In genomic region chr1:25858494-25858893, GRCh38 we compare ENCODE assay signal across 8 cellular contexts. TPM values are rescaled to one million over a fixed set of nuclear protein-coding genes. Genes with fewer than 3 reads are reported as not detected.
DNase-seq lines count a peak whose midpoint lies in the region; TF ChIP-seq lines count a peak whose summit lies in the region.

No MANE protein-coding gene starts in this region.

- TF ChIP-seq CTCF in chondrocyte (IDR thresholded peaks at IDR 0.05): no peak
- no peak for TF ChIP-seq CTCF in neural progenitor cell (IDR thresholded peaks at IDR 0.05)

- peaks cover 12% of the 10 kb centered on the region for H3K4me1 ChIP-seq in neural progenitor cell

- no peaks in the 10 kb centered on the region for H3K27me3 ChIP-seq in neural progenitor cell

- no peaks in the 10 kb centered on the region for H3K9me3 ChIP-seq in neural progenitor cell (ENCODE audit: low read depth)

- H4K20me1 ChIP-seq in neural progenitor cell (ENCODE audit: low read depth): peaks cover 4% of the 10 kb centered on the region

- H3K9ac ChIP-seq in neural progenitor cell: no peak overlapping the region

- H3K36me3 Mint-ChIP-seq in chondrocyte (ENCODE audit: low read depth): peaks cover 7% of the 10 kb centered on the region
- peaks cover 9% of the 10 kb centered on the region for H3K36me3 Mint-ChIP-seq in neural progenitor cell

- H3K27ac Mint-ChIP-seq in chondrocyte (ENCODE audit: unreplicated experiment) (peak overlapping the region; percentile 87), neural progenitor cell (peak overlapping the region; percentile 62)

- H3K79me2 ChIP-seq in neural progenitor cell (ENCODE audit: low read depth): peaks cover 54% of the 10 kb centered on the region

- peak overlapping the region; percentile 99 for H2AFZ ChIP-seq in neural progenitor cell (replicated peaks)

- H3K4me2 ChIP-seq in neural progenitor cell: peak overlapping the region; percentile 95

- DNase-seq in GF-D8 (lab: John Stamatoyannopoulos, UW) (peak; percentile 6), NAMALWA (ENCODE audit: low spot score) (peak; percentile 43), chondrocyte (ENCODE audit: low spot score) (no peak), neural progenitor cell (ENCODE audit: low spot score) (no peak), NCI-H1436 treated with DMSO at 0.1 percent for 48 hours (lab: John Stamatoyannopoulos, UW) (no peak), SW 1271 (lab: John Stamatoyannopoulos, UW) (no peak), T-helper 9 cell (no peak), NCI-H2227 (lab: John Stamatoyannopoulos, UW; ENCODE audit: unreplicated experiment) (no peak)

- H3K4me3 Mint-ChIP-seq in chondrocyte (ENCODE audit: unreplicated experiment) (peak overlapping the region; percentile 93), neural progenitor cell (peak overlapping the region; percentile 90)

- no peak overlapping the region for H3K27ac ChIP-seq in neural progenitor cell

- H3K9me3 Mint-ChIP-seq in chondrocyte (ENCODE audit: low read depth): no peaks in the 10 kb centered on the region
- H3K9me3 Mint-ChIP-seq in neural progenitor cell: no peaks in the 10 kb centered on the region

- H3K27me3 Mint-ChIP-seq in chondrocyte (ENCODE audit: low read depth) (no peaks in the 10 kb centered on the region), neural progenitor cell (ENCODE audit: insufficient read depth, low read depth) (peaks cover 7% of the 10 kb centered on the region)

- peaks cover 27% of the 10 kb centered on the region for H3K4me1 Mint-ChIP-seq in chondrocyte (ENCODE audit: low read depth)
- peaks cover 23% of the 10 kb centered on the region for H3K4me1 Mint-ChIP-seq in neural progenitor cell

- H3K36me3 ChIP-seq in neural progenitor cell: no peaks in the 10 kb centered on the region

- H3K4me3 ChIP-seq in neural progenitor cell: peak overlapping the region; percentile 68

- peaks cover 9% of the 10 kb centered on the region for H3F3A ChIP-seq in neural progenitor cell (ENCODE audit: low read depth)

RNA-seq across cellular contexts. Expression of gene AUNIP, which starts 0.8 kb away (rescaled TPM):
- total RNA-seq in chondrocyte (0.80 to 2.9 TPM (median 1.2 TPM) in 3 replicates), neural progenitor cell (ENCODE audit: low replicate concordance) (15.2 and 17.1 TPM in 2 replicates)

RNA-seq across cellular contexts. Expression of gene PAQR7, which starts 17.0 kb away (rescaled TPM):
- 13.4 to 15.1 TPM (median 14.5 TPM) in 3 replicates for total RNA-seq in chondrocyte
- total RNA-seq in neural progenitor cell (ENCODE audit: low replicate concordance): 1.1 and 3.7 TPM in 2 replicates

RNA-seq across cellular contexts. Expression of gene MTFR1L, which starts 38.7 kb away (rescaled TPM):
- total RNA-seq in chondrocyte: 51.2 to 67.1 TPM (median 51.2 TPM) in 3 replicates
- 20.7 and 31.2 TPM in 2 replicates for total RNA-seq in neural progenitor cell (ENCODE audit: low replicate concordance)

RNA-seq across cellular contexts. Expression of gene STMN1, which starts 47.7 kb away (rescaled TPM):
- total RNA-seq in chondrocyte (111 to 156 TPM (median 152 TPM) in 3 replicates), neural progenitor cell (ENCODE audit: low replicate concordance) (356 and 519 TPM in 2 replicates)

RNA-seq across cellular contexts. Expression of gene SELENON, which starts 58.5 kb away (rescaled TPM):
- total RNA-seq in chondrocyte (77.0 to 99.5 TPM (median 95.7 TPM) in 3 replicates), neural progenitor cell (ENCODE audit: low replicate concordance) (24.9 and 50.4 TPM in 2 replicates)

Comparison
In these comparisons a context has a peak if more than half of its experiments do, and no peak if none do; other contexts are left out.
1. DNase-seq: peak in GF-D8 (single experiment) and NAMALWA (single experiment); none in chondrocyte (single experiment), neural progenitor cell (single experiment), NCI-H1436 treated with DMSO at 0.1 percent for 48 hours (single experiment), SW 1271 (0 of 2), T-helper 9 cell (single experiment) and NCI-H2227 (single experiment).